In genomic region chr9:87140142-87140541, GRCh38 we compare ENCODE assay signal across 23 cellular contexts.
"Had no signal": no experiment of that assay in that cellular context is flagged by ENCODE, and none has a peak within 500 bp of the region (broad histone marks: within the 10 kb centered on the region; RNA-seq: fewer than 3 reads in every experiment).

No MANE protein-coding gene starts in this region.

- DNase-seq: cerebellar nuclear complex; dorsolateral prefrontal cortex; effector CD4-positive, alpha-beta T cell; head of caudate nucleus; kidney; left lung; mesenchymal stem cell; midbrain; naive thymus-derived CD4-positive, alpha-beta T cell; occipital lobe; right cardiac atrium; sigmoid colon; stimulated activated CD4-positive, alpha-beta T cell treated with anti-CD3 and anti-CD28 coated beads, Interleukin-12 subunit alpha, Interleukin-12 subunit beta, amount 100 ng/mL, for 4 hours; stimulated activated CD4-positive, alpha-beta T cell treated with anti-CD3 and anti-CD28 coated beads, Interleukin-1b, Interleukin-23, amount 100 ng/mL, for 48 hours; stimulated activated CD4-positive, alpha-beta T cell treated with anti-CD3 and anti-CD28 coated beads, Interleukin-4, amount 100 ng/mL, for 1 hour; stimulated activated CD8-positive, alpha-beta memory T cell treated with anti-CD3 and anti-CD28 coated beads, Interleukin-4, amount 100 ng/mL, for 48 hours; stimulated activated naive CD4-positive, alpha-beta T cell; stimulated activated naive CD8-positive, alpha-beta T cell treated with anti-CD3 and anti-CD28 coated beads, Interleukin-15, amount 100 ng/mL, for 72 hours; transverse colon had no signal

- H3K9me3 Mint-ChIP-seq: stimulated activated naive CD8-positive, alpha-beta T cell treated with anti-CD3 and anti-CD28 coated beads, Interleukin-15, amount 100 ng/mL, for 72 hours had no signal

- H3K36me3 ChIP-seq: left lung, prostate gland, sigmoid colon, suprapubic skin, transverse colon, vagina had no signal

- H3K4me2 ChIP-seq: smooth muscle cell had no signal

- H3K4me1 ChIP-seq: left lung, prostate gland, transverse colon, vagina had no signal

- H3K4me1 Mint-ChIP-seq: naive thymus-derived CD4-positive, alpha-beta T cell; stimulated activated naive CD8-positive, alpha-beta T cell treated with anti-CD3 and anti-CD28 coated beads, Interleukin-15, amount 100 ng/mL, for 72 hours had no signal

- H3K27me3 ChIP-seq: sigmoid colon, suprapubic skin, transverse colon, vagina had no signal

- H3K27ac ChIP-seq: dorsolateral prefrontal cortex, left lung, prostate gland, sigmoid colon, suprapubic skin, transverse colon, vagina had no signal

- H3K36me3 Mint-ChIP-seq: naive thymus-derived CD4-positive, alpha-beta T cell had no signal

- H3K9me3 ChIP-seq: left lung, prostate gland, sigmoid colon, suprapubic skin, transverse colon, vagina had no signal

- H3K27ac Mint-ChIP-seq: naive thymus-derived CD4-positive, alpha-beta T cell had no signal

- ATAC-seq: left lung; naive thymus-derived CD4-positive, alpha-beta T cell; right cardiac atrium; stimulated activated naive CD8-positive, alpha-beta T cell treated with anti-CD3 and anti-CD28 coated beads, Interleukin-15, amount 100 ng/mL, for 72 hours had no signal

- H3K4me3 Mint-ChIP-seq: naive thymus-derived CD4-positive, alpha-beta T cell; stimulated activated naive CD8-positive, alpha-beta T cell treated with anti-CD3 and anti-CD28 coated beads, Interleukin-15, amount 100 ng/mL, for 72 hours had no signal

- H3K4me3 ChIP-seq: dorsolateral prefrontal cortex, left lung, prostate gland, sigmoid colon, smooth muscle cell, suprapubic skin, transverse colon, vagina had no signal
